ENCODE assay signal across 1 cellular context in genomic region chr20:32368323-32368722, GRCh38.
TF ChIP-seq lines count a peak whose summit lies in the region.

No MANE protein-coding gene starts in this region.

TF ChIP-seq in HepG2, 621 proteins besides CTCF, POLR2A, EP300 and RAD21 (continued from another document):
- TF ChIP-seq SOX13 (IDR thresholded peaks at IDR 0.05) (no peak), SOX13 (CRISPR knock-in tag; conservative IDR thresholded peaks at IDR 0.05 in 1 of 2, IDR thresholded peaks at IDR 0.05 in 1 of 2) (peak in 1 of 2 experiments; percentile 64; a peak in 2 of 4 replicates), ZNF747 (CRISPR knock-in tag; IDR thresholded peaks at IDR 0.05; ENCODE audit: borderline replicate concordance) (peak; percentile 43; the same call in 1 of the 2 replicates), WIZ (CRISPR knock-in tag; IDR thresholded peaks at IDR 0.05) (no peak), ZNF138 (CRISPR knock-in tag; IDR thresholded peaks at IDR 0.05; ENCODE audit: low read depth) (no peak), ARID3A (IDR thresholded peaks at IDR 0.05; ENCODE audit: low read depth, low read length) (peak; percentile 71; the same call in 1 of the 2 replicates), MTA1 (CRISPR knock-in tag; IDR thresholded peaks at IDR 0.05; ENCODE audit: borderline replicate concordance) (no peak), HNRNPUL1 (IDR thresholded peaks at IDR 0.05; ENCODE audit: low read depth, low read length) (peak; percentile 79; the same call in 1 of the 2 replicates)
